23 cellular contexts compared by ENCODE assay signal in the genomic region with DNA sequence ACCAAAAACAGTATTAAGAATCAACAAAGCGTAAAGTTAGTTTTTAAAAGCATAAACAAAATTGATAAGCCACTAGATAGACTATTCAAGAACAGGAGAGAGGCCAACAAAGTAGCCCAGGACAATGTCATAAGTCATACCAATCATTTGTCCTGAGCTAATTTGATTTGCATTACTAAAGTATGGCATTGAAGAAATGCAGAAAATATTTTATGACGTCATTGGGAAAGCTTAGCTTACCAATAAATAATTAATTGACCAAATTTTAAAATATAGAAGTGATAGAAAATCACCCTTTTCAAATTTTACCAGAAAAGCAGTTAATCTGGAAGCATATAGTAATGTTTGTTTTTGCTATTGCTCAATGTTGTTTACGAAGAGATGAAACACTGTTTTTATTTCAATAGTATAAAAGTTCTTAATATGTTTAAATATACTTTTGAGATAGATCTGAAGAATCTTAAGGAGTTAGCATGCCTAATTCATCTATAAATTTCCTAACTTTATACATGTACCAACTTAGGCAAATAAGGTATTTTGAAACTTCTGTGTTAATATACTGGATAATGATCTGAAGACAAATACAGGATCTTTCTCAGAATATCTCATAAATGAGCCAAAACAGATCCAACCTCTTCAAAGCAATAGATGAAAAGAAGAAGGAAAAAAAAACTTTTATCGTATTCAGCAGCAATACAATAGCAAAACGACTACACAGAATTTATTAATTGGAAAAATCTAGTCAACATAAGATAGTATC.
DNase-seq lines count a peak whose midpoint lies in the region; ATAC-seq, FAIRE-seq and TF ChIP-seq lines count a peak whose summit lies in the region.
"Had no signal": no experiment of that assay in that cellular context is flagged by ENCODE, and none has a peak within 500 bp of the region (broad histone marks: within the 10 kb centered on the region; RNA-seq: fewer than 3 reads in every experiment).

No MANE protein-coding gene starts in this region.

- H3K27me3 ChIP-seq in HepG2 (ENCODE audit: control insufficient read depth in 1 of 2, insufficient read depth in 2 of 2, low read length in 2 of 2) (no peaks in the 10 kb centered on the region), right lobe of liver (no peaks in the 10 kb centered on the region), GM12878 (replicated peaks in 1 of 2; ENCODE audit: control insufficient read depth in 2 of 2, insufficient read depth in 2 of 2, low read length in 1 of 2) (no peaks in the 10 kb centered on the region)
- H3K27me3 ChIP-seq: BE2C; BLaER1 treated with 17β-estradiol and CSF1 and Interleukin-3, amounts not matched to agents 10 nM and 100 nM had no signal

- TF ChIP-seq EP300 in HepG2 (IDR thresholded peaks at IDR 0.05; ENCODE audit: low read depth in 2 of 2, low read length in 2 of 2) = no peak
- TF ChIP-seq EP300 in HepG2 (CRISPR knock-in tag; IDR thresholded peaks at IDR 0.05; ENCODE audit: borderline replicate concordance) = no peak
- TF ChIP-seq EP300 in GM12878 (IDR thresholded peaks at IDR 0.05; ENCODE audit: borderline replicate concordance in 1 of 2, control insufficient read depth in 1 of 2, low read depth in 2 of 2, low read length in 2 of 2) = no peak

- H2AFZ ChIP-seq in HepG2 (ENCODE audit: low read length) (no peak overlapping the region), GM12878 (ENCODE audit: control insufficient read depth, low read depth, low read length) (no peak overlapping the region)
- H2AFZ ChIP-seq: GM23338 had no signal

- H3K27ac ChIP-seq in HepG2 (ENCODE audit: extremely low read length, insufficient read depth, low read length) = no peak overlapping the region
- no peak overlapping the region for H3K27ac ChIP-seq in right lobe of liver
- no peak overlapping the region for H3K27ac ChIP-seq in GM12878 (ENCODE audit: control insufficient read depth, insufficient read depth)
- H3K27ac ChIP-seq: 22Rv1; BLaER1 treated with 17β-estradiol and CSF1 and Interleukin-3, amounts not matched to agents 10 nM and 100 nM had no signal

- RAD21 ChIA-PET in GM12878 (lab: Charles Lee; ENCODE audit: unreplicated experiment) = no interaction called here

- H3K4me1 Mint-ChIP-seq in stimulated activated memory B cell treated with anti-CD40 and anti-IgM and Interleukin-4, amounts not matched to agents 10 μg/mL and 1 μg/mL and 100 μg/mL, for 72 hours = no peaks in the 10 kb centered on the region
- H3K4me1 Mint-ChIP-seq: CD4-positive, alpha-beta memory T cell; GM23338; H9 had no signal

- no peaks in the 10 kb centered on the region for H4K20me1 ChIP-seq in HepG2 (ENCODE audit: insufficient read depth, low read length)
- no peaks in the 10 kb centered on the region for H4K20me1 ChIP-seq in GM12878 (ENCODE audit: control insufficient read depth, insufficient read depth)
- H4K20me1 ChIP-seq: BLaER1 treated with 17β-estradiol and CSF1 and Interleukin-3, amounts not matched to agents 10 nM and 100 nM had no signal

- in situ Hi-C loops in HepG2 (cut with HindIII; ENCODE audit: extremely low pct_ligation_motif_present, low pct_unique_long_range_greater_than_20kb) (no loop called here), GM12878 (cut with MboI) (no loop called here)

- 7% methylated on average over 5 of the region's 5 CpGs for WGBS in HepG2 (ENCODE audit: low lambda C conversion rate)
- 58% methylated on average over 5 of the region's 5 CpGs for WGBS in right lobe of liver (ENCODE audit: insufficient coverage, low coverage, low lambda C conversion rate, missing lambda C conversion rate)
- 9% methylated on average over 5 of the region's 5 CpGs for WGBS in GM12878 (ENCODE audit: insufficient coverage, insufficient replicate concordance, low lambda C conversion rate, missing lambda C conversion rate)

- H3K36me3 Mint-ChIP-seq in stimulated activated memory B cell treated with anti-CD40 and anti-IgM and Interleukin-4, amounts not matched to agents 10 μg/mL and 1 μg/mL and 100 μg/mL, for 72 hours = no peaks in the 10 kb centered on the region
- H3K36me3 Mint-ChIP-seq: CD4-positive, alpha-beta memory T cell had no signal

- H3K36me3 ChIP-seq in HepG2 (replicated peaks in 1 of 2; ENCODE audit: control insufficient read depth in 1 of 2, insufficient read depth in 2 of 2, low read length in 2 of 2) = no peaks in the 10 kb centered on the region
- no peaks in the 10 kb centered on the region for H3K36me3 ChIP-seq in right lobe of liver
- H3K36me3 ChIP-seq in GM12878 (ENCODE audit: control insufficient read depth in 2 of 2, insufficient read depth in 2 of 2, low read length in 1 of 2) = no peaks in the 10 kb centered on the region
- H3K36me3 ChIP-seq: BE2C; BLaER1 treated with 17β-estradiol and CSF1 and Interleukin-3, amounts not matched to agents 10 nM and 100 nM had no signal

- FAIRE-seq in HepG2 (lab: Jason Lieb, UNC) = no peak
- FAIRE-seq in GM12878 (lab: Jason Lieb, UNC) = no peak
- FAIRE-seq: A204.1, G401.6, GM19239 had no signal

- no peak overlapping the region for H3K4me3 Mint-ChIP-seq in stimulated activated memory B cell treated with anti-CD40 and anti-IgM and Interleukin-4, amounts not matched to agents 10 μg/mL and 1 μg/mL and 100 μg/mL, for 72 hours
- H3K4me3 Mint-ChIP-seq: CD4-positive, alpha-beta memory T cell; GM23338; H9; HFFc6 had no signal

- intact Hi-C loops in HepG2 (cut with micrococcal nuclease; ENCODE audit: unreplicated experiment) (no loop called here), right lobe of liver (cut with DNase I) (no loop called here), GM12878 (cut with micrococcal nuclease; ENCODE audit: unreplicated experiment) (no loop called here), Right ventricle myocardium superior (cut with DNase I) (no loop called here)

- no TSS peak for BruUV-seq in HepG2 (replicated peaks; lab: Mats Ljungman, UMichigan)
- BruUV-seq in GM12878 (replicated peaks; lab: Mats Ljungman, UMichigan) = no TSS peak

- H3K4me2 ChIP-seq in HepG2 (ENCODE audit: low read depth, low read length) (no peak overlapping the region), GM12878 (ENCODE audit: control insufficient read depth, insufficient read depth) (no peak overlapping the region)
- H3K4me2 ChIP-seq: BLaER1 treated with 17β-estradiol and CSF1 and Interleukin-3, amounts not matched to agents 10 nM and 100 nM; GM23338 had no signal

- SMC1A ChIA-PET in GM12878 (lab: Charles Lee; ENCODE audit: uncharacterized antibody, unreplicated experiment) = interaction anchor here (0.6 to 0.7 kb wide), 2 partner anchors 61 to 173 kb away, joined by 3 read pairs; no protein-coding TSS in a partner anchor

- H3K4me1 ChIP-seq in HepG2 (ENCODE audit: insufficient read depth, low read length) (no peaks in the 10 kb centered on the region), right lobe of liver (no peaks in the 10 kb centered on the region), GM12878 (ENCODE audit: control insufficient read depth, insufficient read depth, low read length) (no peaks in the 10 kb centered on the region)
- H3K4me1 ChIP-seq: BE2C; BLaER1 treated with 17β-estradiol and CSF1 and Interleukin-3, amounts not matched to agents 10 nM and 100 nM; Caco-2 had no signal

- no peaks in the 10 kb centered on the region for H3K79me2 ChIP-seq in HepG2 (ENCODE audit: insufficient read depth, low read length)
- H3K79me2 ChIP-seq in GM12878 (ENCODE audit: control insufficient read depth, insufficient read depth, low read length) = no peaks in the 10 kb centered on the region

- H3K4me3 ChIP-seq in HepG2 (replicated peaks in 1 of 3; ENCODE audit: insufficient read depth in 1 of 3, low read depth in 2 of 3, low read length in 3 of 3) (no peak overlapping the region), right lobe of liver (no peak overlapping the region), LNCaP clone FGC (ENCODE audit: low read depth, low read length) (no peak overlapping the region), GM12878 (no peak overlapping the region)
- H3K4me3 ChIP-seq: BLaER1 treated with 17β-estradiol and CSF1 and Interleukin-3, amounts not matched to agents 10 nM and 100 nM; GM23338 had no signal

- POLR2A ChIA-PET in HepG2 (lab: Yijun Ruan, JAX) (no interaction called here), GM12878 (lab: Charles Lee) (no interaction called here)

- H3K9me3 ChIP-seq in HepG2 (ENCODE audit: low read length) (peaks cover 66% of the 10 kb centered on the region), right lobe of liver (no peaks in the 10 kb centered on the region), GM12878 (replicated peaks; ENCODE audit: control insufficient read depth, insufficient read depth, low read length) (no peaks in the 10 kb centered on the region)
- H3K9me3 ChIP-seq: BE2C; BLaER1 treated with 17β-estradiol and CSF1 and Interleukin-3, amounts not matched to agents 10 nM and 100 nM; Caco-2 had no signal

- TF ChIP-seq CTCF in HepG2 (CRISPR knock-in tag; IDR thresholded peaks at IDR 0.05) = no peak
- TF ChIP-seq CTCF in right lobe of liver (IDR thresholded peaks at IDR 0.05) = no peak
- TF ChIP-seq CTCF in LNCaP clone FGC (IDR thresholded peaks at IDR 0.05; ENCODE audit: control insufficient read depth, extremely low read depth, insufficient read depth) = no peak
- no peak for TF ChIP-seq CTCF in GM12878 (IDR thresholded peaks at IDR 0.05 in 2 of 3, conservative IDR thresholded peaks at IDR 0.05 in 1 of 3; ENCODE audit: control insufficient read depth in 2 of 3, extremely low read depth in 1 of 3, insufficient read depth in 1 of 3, low read depth in 3 of 3, low read length in 3 of 3)

- no peak overlapping the region for H3K9ac ChIP-seq in HepG2 (ENCODE audit: insufficient read depth, low read depth, low read length)
- H3K9ac ChIP-seq in GM12878 (ENCODE audit: control insufficient read depth, insufficient read depth, low read length) = no peak overlapping the region
- H3K9ac ChIP-seq: BLaER1 treated with 17β-estradiol and CSF1 and Interleukin-3, amounts not matched to agents 10 nM and 100 nM had no signal

- H3K27ac Mint-ChIP-seq in stimulated activated memory B cell treated with anti-CD40 and anti-IgM and Interleukin-4, amounts not matched to agents 10 μg/mL and 1 μg/mL and 100 μg/mL, for 72 hours = no peak overlapping the region
- H3K27ac Mint-ChIP-seq: CD4-positive, alpha-beta memory T cell; GM23338; H9; HFFc6 had no signal

- TF ChIP-seq RAD21 in HepG2 (CRISPR knock-in tag; IDR thresholded peaks at IDR 0.05) = no peak
- TF ChIP-seq RAD21 in GM12878 (IDR thresholded peaks at IDR 0.05; ENCODE audit: insufficient read depth, low read depth, low read length) = no peak

- ATAC-seq in HepG2 (no peak), right lobe of liver (no peak), GM12878 (no peak), Right ventricle myocardium superior (ENCODE audit: poor library complexity) (no peak)
- ATAC-seq in stimulated activated memory B cell treated with anti-CD40 and anti-IgM and Interleukin-4, amounts not matched to agents 10 μg/mL and 1 μg/mL and 100 μg/mL, for 72 hours = no peak
- ATAC-seq: GM23338, HCT116 had no signal

- TF ChIP-seq POLR2A in HepG2 (IDR thresholded peaks at IDR 0.05; ENCODE audit: insufficient read depth in 1 of 2, low read depth in 2 of 2, low read length in 2 of 2) = no peak
- TF ChIP-seq POLR2A in right lobe of liver (IDR thresholded peaks at IDR 0.05) = no peak
- TF ChIP-seq POLR2A in GM12878 (IDR thresholded peaks at IDR 0.05; ENCODE audit: low read depth, low read length) = no peak

- CTCF ChIA-PET in HepG2 (lab: Yijun Ruan, JAX; ENCODE audit: low intra/inter-chr PET ratio, low total read pairs) = no interaction called here
- CTCF ChIA-PET in GM12878 (lab: Yijun Ruan, JAX) = interaction anchor here (0.6 kb wide), 1 partner anchor 48 kb away, joined by 3 read pairs; no protein-coding TSS in a partner anchor

- H3K9me3 Mint-ChIP-seq in stimulated activated memory B cell treated with anti-CD40 and anti-IgM and Interleukin-4, amounts not matched to agents 10 μg/mL and 1 μg/mL and 100 μg/mL, for 72 hours = peaks cover 15% of the 10 kb centered on the region
- H3K9me3 Mint-ChIP-seq: H9 had no signal

- H3K27me3 Mint-ChIP-seq in stimulated activated memory B cell treated with anti-CD40 and anti-IgM and Interleukin-4, amounts not matched to agents 10 μg/mL and 1 μg/mL and 100 μg/mL, for 72 hours = no peaks in the 10 kb centered on the region
- H3K27me3 Mint-ChIP-seq: CD4-positive, alpha-beta memory T cell had no signal

- no peak for DNase-seq in HepG2 (ENCODE audit: low spot score)
- no peak for DNase-seq in right lobe of liver
- DNase-seq in LNCaP clone FGC (ENCODE audit: low read depth) = peak; percentile 95
- no peak for DNase-seq in GM12878 (ENCODE audit: low read depth, low spot score)
- DNase-seq in Right ventricle myocardium superior = no peak
- DNase-seq in NOMO-1 treated with dmso at 0.1 percent for 144 hours (lab: John Stamatoyannopoulos, UW; ENCODE audit: unreplicated experiment) = no peak
- DNase-seq: ACHN; AML-193; BE2C; Caco-2; CD4-positive, alpha-beta memory T cell; DMS153; DND-41; H9; HFFc6 had no signal
